Comparison of ENCODE assay signal across 16 cellular contexts in genomic region chr2:224556381-224556780, GRCh38. TPM values are rescaled to one million over a fixed set of nuclear protein-coding genes. Genes with fewer than 3 reads are reported as not detected.
DNase-seq lines count a peak whose midpoint lies in the region; ATAC-seq and TF ChIP-seq lines count a peak whose summit lies in the region.
"Had no signal": no experiment of that assay in that cellular context is flagged by ENCODE, and none has a peak within 500 bp of the region (broad histone marks: within the 10 kb centered on the region; RNA-seq: fewer than 3 reads in every experiment).

No MANE protein-coding gene starts in this region.

- H3K9me3 Mint-ChIP-seq in stimulated activated naive CD8-positive, alpha-beta T cell treated with anti-CD3 and anti-CD28 coated beads, Interleukin-15, Interleukin-2, amounts not matched to agents 100 ng/mL and 50 ng/mL, for 24 hours = no peaks in the 10 kb centered on the region
- H3K9me3 Mint-ChIP-seq in stimulated activated naive CD8-positive, alpha-beta T cell treated with anti-CD3 and anti-CD28 coated beads, Interleukin-15, amount 100 ng/mL, for 72 hours = no peaks in the 10 kb centered on the region
- no peaks in the 10 kb centered on the region for H3K9me3 Mint-ChIP-seq in activated T-helper 17 cell treated with anti-CD3 and anti-CD28 coated beads, Interleukin-2, amount 50 U/mL, for 72 hours
- H3K9me3 Mint-ChIP-seq in CD4-positive, alpha-beta T cell = no peaks in the 10 kb centered on the region
- H3K9me3 Mint-ChIP-seq: CD8-positive, alpha-beta memory T cell had no signal

- H3K4me3 Mint-ChIP-seq in stimulated activated naive CD8-positive, alpha-beta T cell treated with anti-CD3 and anti-CD28 coated beads, Interleukin-15, Interleukin-2, amounts not matched to agents 100 ng/mL and 50 ng/mL, for 24 hours = no peak overlapping the region
- no peak overlapping the region for H3K4me3 Mint-ChIP-seq in stimulated activated naive CD8-positive, alpha-beta T cell treated with anti-CD3 and anti-CD28 coated beads, Interleukin-15, amount 100 ng/mL, for 72 hours
- peak overlapping the region; percentile 40 for H3K4me3 Mint-ChIP-seq in activated T-helper 17 cell treated with anti-CD3 and anti-CD28 coated beads, Interleukin-2, amount 50 U/mL, for 72 hours
- H3K4me3 Mint-ChIP-seq in CD4-positive, alpha-beta T cell = no peak overlapping the region
- H3K4me3 Mint-ChIP-seq: CD8-positive, alpha-beta memory T cell had no signal

- H3K27me3 ChIP-seq in CD4-positive, alpha-beta T cell (ENCODE audit: control insufficient read depth, insufficient read depth, low read length) = no peaks in the 10 kb centered on the region
- H3K27me3 ChIP-seq: BE2C had no signal

- H3K36me3 Mint-ChIP-seq in stimulated activated naive CD8-positive, alpha-beta T cell treated with anti-CD3 and anti-CD28 coated beads, Interleukin-15, Interleukin-2, amounts not matched to agents 100 ng/mL and 50 ng/mL, for 24 hours (ENCODE audit: low read depth) = peaks cover 49% of the 10 kb centered on the region
- peaks cover 56% of the 10 kb centered on the region for H3K36me3 Mint-ChIP-seq in activated T-helper 17 cell treated with anti-CD3 and anti-CD28 coated beads, Interleukin-2, amount 50 U/mL, for 72 hours (ENCODE audit: low read depth)
- peaks cover 51% of the 10 kb centered on the region for H3K36me3 Mint-ChIP-seq in CD4-positive, alpha-beta T cell (ENCODE audit: low read depth)

- ATAC-seq in stimulated activated naive CD8-positive, alpha-beta T cell treated with anti-CD3 and anti-CD28 coated beads, Interleukin-15, amount 100 ng/mL, for 72 hours = no peak
- ATAC-seq in activated T-helper 17 cell treated with anti-CD3 and anti-CD28 coated beads, Interleukin-2, amount 50 U/mL, for 72 hours (replicated peaks) = no peak
- no peak for ATAC-seq in GM18498 (IDR thresholded peaks at IDR 0.05; ENCODE audit: unreplicated experiment)
- no peak for ATAC-seq in CD4-positive, alpha-beta T cell (ENCODE audit: poor library complexity)

- no peak overlapping the region for H3K4me3 ChIP-seq in fibroblast of pulmonary artery (replicated peaks; ENCODE audit: low read depth, low read length)

- intact Hi-C loops in CD4-positive, alpha-beta T cell (cut with DNase I, micrococcal nuclease) = no loop called here

- peaks cover 31% of the 10 kb centered on the region for H3K4me1 Mint-ChIP-seq in stimulated activated naive CD8-positive, alpha-beta T cell treated with anti-CD3 and anti-CD28 coated beads, Interleukin-15, Interleukin-2, amounts not matched to agents 100 ng/mL and 50 ng/mL, for 24 hours (ENCODE audit: low read depth)
- peaks cover 26% of the 10 kb centered on the region for H3K4me1 Mint-ChIP-seq in stimulated activated naive CD8-positive, alpha-beta T cell treated with anti-CD3 and anti-CD28 coated beads, Interleukin-15, amount 100 ng/mL, for 72 hours
- H3K4me1 Mint-ChIP-seq in activated T-helper 17 cell treated with anti-CD3 and anti-CD28 coated beads, Interleukin-2, amount 50 U/mL, for 72 hours = peaks cover 31% of the 10 kb centered on the region
- H3K4me1 Mint-ChIP-seq in CD4-positive, alpha-beta T cell (ENCODE audit: low read depth) = peaks cover 52% of the 10 kb centered on the region

- POLR2A ChIA-PET in CD4-positive, alpha-beta T cell (lab: Charles Lee) = no interaction called here

- H3K9me3 ChIP-seq in CD4-positive, alpha-beta T cell (ENCODE audit: control insufficient read depth, low read length) = no peaks in the 10 kb centered on the region
- H3K9me3 ChIP-seq: BE2C had no signal

- CTCF ChIA-PET in CD4-positive, alpha-beta T cell (lab: Charles Lee) = no interaction called here

- no peaks in the 10 kb centered on the region for H3K27me3 Mint-ChIP-seq in stimulated activated naive CD8-positive, alpha-beta T cell treated with anti-CD3 and anti-CD28 coated beads, Interleukin-15, Interleukin-2, amounts not matched to agents 100 ng/mL and 50 ng/mL, for 24 hours
- H3K27me3 Mint-ChIP-seq in stimulated activated naive CD8-positive, alpha-beta T cell treated with anti-CD3 and anti-CD28 coated beads, Interleukin-15, amount 100 ng/mL, for 72 hours = no peaks in the 10 kb centered on the region
- no peaks in the 10 kb centered on the region for H3K27me3 Mint-ChIP-seq in activated T-helper 17 cell treated with anti-CD3 and anti-CD28 coated beads, Interleukin-2, amount 50 U/mL, for 72 hours
- no peaks in the 10 kb centered on the region for H3K27me3 Mint-ChIP-seq in CD4-positive, alpha-beta T cell
- H3K27me3 Mint-ChIP-seq: CD8-positive, alpha-beta memory T cell had no signal

- no peak overlapping the region for H3K27ac ChIP-seq in CD4-positive, alpha-beta T cell (ENCODE audit: low read depth, low read length)

- TF ChIP-seq CTCF in fibroblast of pulmonary artery (IDR thresholded peaks at IDR 0.05; ENCODE audit: low read length, missing control alignments) = no peak
- TF ChIP-seq CTCF in CD4-positive, alpha-beta T cell (IDR thresholded peaks at IDR 0.05) = no peak

- DNase-seq in stimulated activated naive CD8-positive, alpha-beta T cell treated with anti-CD3 and anti-CD28 coated beads, Interleukin-15, amount 100 ng/mL, for 72 hours = no peak
- peak; percentile 50 for DNase-seq in fibroblast of pulmonary artery (ENCODE audit: low read depth)
- no peak for DNase-seq in foreskin melanocyte
- no peak for DNase-seq in SIG-M5 (lab: John Stamatoyannopoulos, UW)
- no peak for DNase-seq in CD4-positive, alpha-beta T cell
- DNase-seq: BE2C; CD8-positive, alpha-beta memory T cell; Karpas-422; MM.1S; NCI-H1417; NCI-H2029; NCI-H2171 treated with DMSO at 0.1 percent for 48 hours; NCI-H774 had no signal

- peak overlapping the region; percentile 9 for H3K27ac Mint-ChIP-seq in stimulated activated naive CD8-positive, alpha-beta T cell treated with anti-CD3 and anti-CD28 coated beads, Interleukin-15, Interleukin-2, amounts not matched to agents 100 ng/mL and 50 ng/mL, for 24 hours
- no peak overlapping the region for H3K27ac Mint-ChIP-seq in stimulated activated naive CD8-positive, alpha-beta T cell treated with anti-CD3 and anti-CD28 coated beads, Interleukin-15, amount 100 ng/mL, for 72 hours
- peak overlapping the region; percentile 43 for H3K27ac Mint-ChIP-seq in activated T-helper 17 cell treated with anti-CD3 and anti-CD28 coated beads, Interleukin-2, amount 50 U/mL, for 72 hours
- no peak overlapping the region for H3K27ac Mint-ChIP-seq in CD4-positive, alpha-beta T cell

RNA-seq across cellular contexts. Expression of gene CUL3, which starts 28.8 kb away (rescaled TPM):
- total RNA-seq in activated T-helper 17 cell treated with anti-CD3 and anti-CD28 coated beads, Interleukin-2, amount 50 U/mL, for 72 hours = 100 to 1,000 TPM in 1 of 2 donors, 10 to 100 TPM in 1; 96.1 to 128 TPM
- total RNA-seq in CD4-positive, alpha-beta T cell = 100 to 1,000 TPM; 115 TPM

Comparison
In these comparisons a context has a peak if more than half of its experiments do, and no peak if none do; other contexts are left out.
1. H3K27ac Mint-ChIP-seq: peak in stimulated activated naive CD8-positive, alpha-beta T cell treated with anti-CD3 and anti-CD28 coated beads, Interleukin-15, Interleukin-2, amounts not matched to agents 100 ng/mL and 50 ng/mL, for 24 hours (single experiment) and activated T-helper 17 cell treated with anti-CD3 and anti-CD28 coated beads, Interleukin-2, amount 50 U/mL, for 72 hours (single experiment); none in stimulated activated naive CD8-positive, alpha-beta T cell treated with anti-CD3 and anti-CD28 coated beads, Interleukin-15, amount 100 ng/mL, for 72 hours (0 of 2) and CD4-positive, alpha-beta T cell (single experiment).